8 cellular contexts compared by ENCODE assay signal in genomic region chr1:8424539-8425116, GRCh38.
DNase-seq lines count a peak whose midpoint lies in the region; ATAC-seq, FAIRE-seq and TF ChIP-seq lines count a peak whose summit lies in the region.

No MANE protein-coding gene starts in this region.

- no peak for TF ChIP-seq EP300 in GM12878 (IDR thresholded peaks at IDR 0.05; ENCODE audit: borderline replicate concordance in 1 of 2, control insufficient read depth in 1 of 2, low read depth in 2 of 2, low read length in 2 of 2)

- intact Hi-C loops in GM12878 (cut with micrococcal nuclease; ENCODE audit: unreplicated experiment) (loop anchor here (10.0 kb wide), 1 partner anchor 100 kb away; no protein-coding TSS in a partner anchor), spleen (cut with DNase I; ENCODE audit: low total_unique reads) (loop anchor here (10.0 kb wide), 2 partner anchors 50 to 100 kb away; no protein-coding TSS in a partner anchor)

- peaks cover 8% of the 10 kb centered on the region for H3K36me3 ChIP-seq in CD4-positive, CD25-positive, alpha-beta regulatory T cell (ENCODE audit: control insufficient read depth, insufficient read depth, low read length)
- peaks cover 0 to 9% of the 10 kb centered on the region in 2 experiments; a peak in 2 of 4 replicates for H3K36me3 ChIP-seq in GM12878 (ENCODE audit: control insufficient read depth in 2 of 2, insufficient read depth in 2 of 2, low read length in 1 of 2)
- H3K36me3 ChIP-seq in spleen: peaks cover 0 to 14% (median 0%) of the 10 kb centered on the region in 6 donors

- H3K4me1 Mint-ChIP-seq in CD4-positive, CD25-positive, alpha-beta regulatory T cell: peaks cover 28 to 53% (median 40%) of the 10 kb centered on the region in 4 donors

- POLR2A ChIA-PET in GM12878 (lab: Charles Lee): interaction anchor here (0.5 to 1.0 kb wide), 3 partner anchors 15 to 1809 kb away, joined by 3 to 5 read pairs (median 4); no protein-coding TSS in a partner anchor

- H3K27ac ChIP-seq in CD4-positive, CD25-positive, alpha-beta regulatory T cell (ENCODE audit: insufficient read depth, low read length, poor library complexity, severe bottlenecking): peak overlapping the region; percentile 84
- H3K27ac ChIP-seq in GM12878 (ENCODE audit: control insufficient read depth, insufficient read depth) (peak overlapping the region; percentile 57), spleen (peak overlapping the region; percentile 90 to 99 (median 98))

- peak; percentile 31 to 64 for ATAC-seq in CD4-positive, CD25-positive, alpha-beta regulatory T cell (ENCODE audit: low read depth in 2 of 2)
- ATAC-seq in HG02610 (IDR thresholded peaks at IDR 0.05; ENCODE audit: unreplicated experiment) (peak; percentile 25), GM12878 (peak; percentile 18), HG03095 (IDR thresholded peaks at IDR 0.05; ENCODE audit: unreplicated experiment) (no peak), GM19467 (IDR thresholded peaks at IDR 0.05; ENCODE audit: unreplicated experiment) (no peak)

- TF ChIP-seq CTCF in GM12878 (IDR thresholded peaks at IDR 0.05 in 2 of 3, conservative IDR thresholded peaks at IDR 0.05 in 1 of 3; ENCODE audit: control insufficient read depth in 2 of 3, extremely low read depth in 1 of 3, insufficient read depth in 1 of 3, low read depth in 3 of 3, low read length in 3 of 3) (no peak), spleen (IDR thresholded peaks at IDR 0.05 in 8 of 11, conservative IDR thresholded peaks at IDR 0.05 in 3 of 11) (no peak)

- RAD21 ChIA-PET in GM12878 (lab: Charles Lee; ENCODE audit: unreplicated experiment): interaction anchor here (1.7 kb wide), 1 partner anchor 49 kb away, joined by 6 read pairs; no protein-coding TSS in a partner anchor

- BruUV-seq in GM12878 (replicated peaks; lab: Mats Ljungman, UMichigan): no TSS peak

- peak overlapping the region; percentile 86 to 98 (median 94) for H3K4me3 Mint-ChIP-seq in CD4-positive, CD25-positive, alpha-beta regulatory T cell

- no peaks in the 10 kb centered on the region for H3K9me3 ChIP-seq in CD4-positive, CD25-positive, alpha-beta regulatory T cell (ENCODE audit: control insufficient read depth in 2 of 2, low read length in 2 of 2)
- H3K9me3 ChIP-seq in GM12878 (replicated peaks; ENCODE audit: control insufficient read depth, insufficient read depth, low read length) (no peaks in the 10 kb centered on the region), iPS-18c (ENCODE audit: control insufficient read depth, insufficient read depth, low read length) (no peaks in the 10 kb centered on the region), spleen (no peaks in the 10 kb centered on the region)

- TF ChIP-seq RAD21 in GM12878 (IDR thresholded peaks at IDR 0.05; ENCODE audit: insufficient read depth, low read depth, low read length): no peak

- H3K79me2 ChIP-seq in GM12878 (ENCODE audit: control insufficient read depth, insufficient read depth, low read length): peaks cover 18% of the 10 kb centered on the region

- H3K36me3 Mint-ChIP-seq in CD4-positive, CD25-positive, alpha-beta regulatory T cell: no peaks in the 10 kb centered on the region

- no peaks in the 10 kb centered on the region for H3K27me3 ChIP-seq in CD4-positive, CD25-positive, alpha-beta regulatory T cell (ENCODE audit: control insufficient read depth, insufficient read depth, low read length)
- H3K27me3 ChIP-seq in GM12878 (replicated peaks in 1 of 2; ENCODE audit: control insufficient read depth in 2 of 2, insufficient read depth in 2 of 2, low read length in 1 of 2) (no peaks in the 10 kb centered on the region), spleen (replicated peaks in 1 of 7) (no peaks in the 10 kb centered on the region)

- no peak overlapping the region; the same call in 1 of the 2 replicates for H3K9ac ChIP-seq in GM12878 (ENCODE audit: control insufficient read depth, insufficient read depth, low read length)

- no peak for FAIRE-seq in GM12878 (lab: Jason Lieb, UNC)

- H3K27ac Mint-ChIP-seq in CD4-positive, CD25-positive, alpha-beta regulatory T cell: peak overlapping the region; percentile 90 to 100 (median 91)

- in situ Hi-C loops in GM12878 (cut with MboI): no loop called here

- 0 out of 2 replicates have a peak, but pooled peaks cover 3% of the 10 kb centered on the region for H4K20me1 ChIP-seq in GM12878 (ENCODE audit: control insufficient read depth, insufficient read depth)

- TF ChIP-seq POLR2A in GM12878 (IDR thresholded peaks at IDR 0.05; ENCODE audit: low read depth, low read length) (no peak; the same call in 1 of the 2 replicates), spleen (IDR thresholded peaks at IDR 0.05) (peak in 1 of 3 donors; percentile 77)

- H3K27me3 Mint-ChIP-seq in CD4-positive, CD25-positive, alpha-beta regulatory T cell: no peaks in the 10 kb centered on the region

- peak; percentile 25 to 69 (median 64) for DNase-seq in CD4-positive, CD25-positive, alpha-beta regulatory T cell
- DNase-seq in SK-N-DZ (ENCODE audit: low spot score) (peak; percentile 49), GM12878 (ENCODE audit: low read depth, low spot score) (no peak), spleen (peak; percentile 78)

- no peaks in the 10 kb centered on the region for H3K9me3 Mint-ChIP-seq in CD4-positive, CD25-positive, alpha-beta regulatory T cell

- peak overlapping the region; percentile 80 for H3K4me3 ChIP-seq in CD4-positive, CD25-positive, alpha-beta regulatory T cell (ENCODE audit: low read depth, low read length)
- H3K4me3 ChIP-seq in GM12878 (peak overlapping the region; percentile 58), iPS-18c (ENCODE audit: insufficient read depth, low read depth, low read length) (peak overlapping the region; percentile 59), spleen (peak overlapping the region; percentile 45 to 89 (median 70))

- SMC1A ChIA-PET in GM12878 (lab: Charles Lee; ENCODE audit: uncharacterized antibody, unreplicated experiment): interaction anchor here (0.9 to 1.8 kb wide), 5 partner anchors 15 to 109 kb away, joined by 3 to 8 read pairs (median 5); no protein-coding TSS in a partner anchor

- peak overlapping the region; percentile 97 for H3K4me2 ChIP-seq in GM12878 (ENCODE audit: control insufficient read depth, insufficient read depth)

- H3K4me1 ChIP-seq in CD4-positive, CD25-positive, alpha-beta regulatory T cell (ENCODE audit: control insufficient read depth, insufficient read depth, low read length, poor library complexity, severe bottlenecking): peaks cover 80% of the 10 kb centered on the region
- H3K4me1 ChIP-seq in GM12878 (ENCODE audit: control insufficient read depth, insufficient read depth, low read length): peaks cover 41% of the 10 kb centered on the region
- H3K4me1 ChIP-seq in spleen: peaks cover 61 to 91% (median 84%) of the 10 kb centered on the region in 6 donors

- peak overlapping the region; percentile 37 for H2AFZ ChIP-seq in GM12878 (ENCODE audit: control insufficient read depth, low read depth, low read length)

- CTCF ChIA-PET in GM12878 (lab: Yijun Ruan, JAX): interaction anchor here (0.9 to 1.8 kb wide), 5 partner anchors 10 to 146 kb away, joined by 3 to 6 read pairs (median 4); no protein-coding TSS in a partner anchor

- WGBS in GM12878 (ENCODE audit: insufficient coverage, insufficient replicate concordance, low lambda C conversion rate, missing lambda C conversion rate): 62% methylated on average over 9 of the region's 9 CpGs
- 16 to 43% (median 28%) methylated on average over 9 of the region's 9 CpGs for WGBS in spleen, 5 donors

TF ChIP-seq in GM12878, 131 proteins besides CTCF, POLR2A, EP300 and RAD21 (continues in another document):
- TF ChIP-seq IKZF1 (conservative IDR thresholded peaks at IDR 0.05): peak; percentile 41; the same call in 1 of the 2 replicates
- TF ChIP-seq TCF12 (IDR thresholded peaks at IDR 0.05; ENCODE audit: low read depth, low read length): no peak
- TF ChIP-seq, protein P1, sequence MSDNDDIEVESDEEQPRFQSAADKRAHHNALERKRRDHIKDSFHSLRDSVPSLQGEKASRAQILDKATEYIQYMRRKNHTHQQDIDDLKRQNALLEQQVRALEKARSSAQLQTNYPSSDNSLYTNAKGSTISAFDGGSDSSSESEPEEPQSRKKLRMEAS (IDR thresholded peaks at IDR 0.05; ENCODE audit: low read depth, low read length): no peak
- TF ChIP-seq SKIL (IDR thresholded peaks at IDR 0.05; ENCODE audit: low read depth, poor library complexity, severe bottlenecking): peak; percentile 13
- no peak for TF ChIP-seq SRF (IDR thresholded peaks at IDR 0.05; ENCODE audit: low read depth in 2 of 2, low read length in 2 of 2)
- TF ChIP-seq SPI1 (IDR thresholded peaks at IDR 0.05; ENCODE audit: borderline replicate concordance, insufficient read depth, low read depth, low read length): peak; percentile 47; the same call in 1 of the 2 replicates
- no peak for TF ChIP-seq ESRRA (IDR thresholded peaks at IDR 0.05; ENCODE audit: low read length)
- TF ChIP-seq EZH2 (IDR thresholded peaks at IDR 0.05; ENCODE audit: borderline replicate concordance, control insufficient read depth, low read depth, low read length): no peak
- TF ChIP-seq SMAD5 (IDR thresholded peaks at IDR 0.05; ENCODE audit: low read depth): no peak
- no peak for TF ChIP-seq POLR2AphosphoS2 (IDR thresholded peaks at IDR 0.05; ENCODE audit: low read depth, low read length)
- 0 out of 2 replicates have a peak, but pooled peaks have one; percentile 64 for TF ChIP-seq HDGF (IDR thresholded peaks at IDR 0.05)
- TF ChIP-seq RFX5 (IDR thresholded peaks at IDR 0.05; ENCODE audit: low read depth, low read length): no peak
- TF ChIP-seq JUND (IDR thresholded peaks at IDR 0.05; ENCODE audit: low read depth, low read length): no peak
- TF ChIP-seq RBBP5 (conservative IDR thresholded peaks at IDR 0.05): no peak
- no peak; the same call in 1 of the 2 replicates for TF ChIP-seq GATAD2B (conservative IDR thresholded peaks at IDR 0.05; ENCODE audit: low read depth)
- peak; percentile 41; the same call in 1 of the 2 replicates for TF ChIP-seq NFIC (IDR thresholded peaks at IDR 0.05; ENCODE audit: low read depth, low read length)
- no peak for TF ChIP-seq HCFC1 (IDR thresholded peaks at IDR 0.05; ENCODE audit: low read length)

Comparison
In these comparisons a context has a peak if more than half of its experiments do, and no peak if none do; other contexts are left out.
1. ATAC-seq: peak in CD4-positive, CD25-positive, alpha-beta regulatory T cell (2 of 2), HG02610 (single experiment) and GM12878 (single experiment); none in HG03095 (single experiment) and GM19467 (single experiment).
2. Peak in every context shown above with its lines, with median percentiles within 50 percentile points of each other: H3K27ac ChIP-seq and H3K4me3 ChIP-seq.